In the genomic region with DNA sequence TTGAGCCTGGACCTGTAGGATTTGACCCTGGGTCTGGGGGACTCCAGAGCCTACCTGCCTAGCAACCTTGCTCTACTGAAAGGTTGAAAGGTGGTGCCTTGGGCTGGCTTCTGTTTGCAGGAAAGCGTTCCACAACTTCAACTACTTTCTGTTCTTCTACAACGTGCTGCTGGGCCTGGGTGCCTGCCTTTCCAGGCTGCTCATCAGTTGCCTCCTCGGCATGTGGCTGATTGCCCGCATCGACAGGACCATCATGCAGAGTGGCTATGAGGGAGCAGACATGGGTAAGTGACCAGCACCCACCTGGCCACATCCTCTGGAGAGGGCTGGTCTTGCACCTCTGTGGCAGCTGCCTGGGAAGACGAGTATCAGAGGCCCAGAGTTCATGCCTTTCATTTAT, we compare ENCODE assay signal across 12 cellular contexts.
"Had no signal": no experiment of that assay in that cellular context is flagged by ENCODE, and none has a peak within 500 bp of the region (broad histone marks: within the 10 kb centered on the region; RNA-seq: fewer than 3 reads in every experiment).

No MANE protein-coding gene starts in this region.

- H3K27ac ChIP-seq: neutrophil, upper lobe of right lung had no signal

- H2AFZ ChIP-seq: parathyroid adenoma had no signal

- H3K27me3 ChIP-seq: neutrophil, upper lobe of right lung had no signal

- ATAC-seq: naive thymus-derived CD4-positive, alpha-beta T cell; stimulated activated naive CD8-positive, alpha-beta T cell treated with anti-CD3 and anti-CD28 coated beads, Interleukin-15, amount 100 ng/mL, for 72 hours; T-cell had no signal

- H3K4me2 ChIP-seq: SK-N-SH, smooth muscle cell had no signal

- H3K9ac ChIP-seq: parathyroid adenoma, SK-N-SH had no signal

- H3K4me3 ChIP-seq: smooth muscle cell, upper lobe of right lung had no signal

- DNase-seq: activated CD4-positive, alpha-beta T cell treated with anti-CD3 and anti-CD28 coated beads, Interleukin-2, amount 50 U/mL, for 1 hour; activated naive CD4-positive, alpha-beta T cell treated with anti-CD3 and anti-CD28 coated beads for 36 hours; naive thymus-derived CD4-positive, alpha-beta T cell; SK-N-SH; stimulated activated naive CD8-positive, alpha-beta T cell treated with anti-CD3 and anti-CD28 coated beads, Interleukin-15, amount 100 ng/mL, for 72 hours; T-cell; T-helper 9 cell; upper lobe of right lung had no signal

- H3K9me3 ChIP-seq: neutrophil, upper lobe of right lung had no signal

- H3K79me2 ChIP-seq: parathyroid adenoma had no signal

- H3K4me1 ChIP-seq: parathyroid adenoma had no signal

- FAIRE-seq: endometrium had no signal
